In the genomic region with DNA sequence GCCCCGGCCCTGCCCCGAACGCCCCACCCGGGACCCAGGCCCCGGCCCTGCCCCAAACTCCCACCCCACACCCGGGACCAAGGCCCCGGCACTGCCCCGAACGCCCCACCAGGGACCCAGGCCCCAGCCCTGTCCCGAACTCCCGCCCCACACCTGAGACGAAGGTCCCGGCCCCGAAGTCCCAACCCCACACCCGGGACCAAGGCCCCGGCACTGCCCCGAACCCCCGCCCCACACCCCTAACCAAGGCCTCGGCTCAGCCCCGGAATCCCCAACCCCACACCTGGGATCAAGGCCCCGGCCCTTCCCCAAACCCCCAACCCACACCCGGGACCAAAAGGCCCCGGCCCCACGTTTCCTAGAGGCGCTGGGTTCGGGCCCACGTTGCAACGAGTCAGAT, we compare ENCODE assay signal across 8 cellular contexts. TPM values are rescaled to one million over a fixed set of nuclear protein-coding genes. Genes with fewer than 3 reads are reported as not detected.
DNase-seq lines count a peak whose midpoint lies in the region; TF ChIP-seq lines count a peak whose summit lies in the region.

No MANE protein-coding gene starts in this region.

- H3K27me3 ChIP-seq in prostate gland (replicated peaks; ENCODE audit: insufficient read depth) = no peaks in the 10 kb centered on the region

- no peaks in the 10 kb centered on the region for H3K4me1 ChIP-seq in prostate gland (replicated peaks)

- no peaks in the 10 kb centered on the region for H3K36me3 ChIP-seq in prostate gland

- WGBS in prostate gland = 93% methylated on average over 22 of the region's 28 CpGs

- peak overlapping the region; percentile 44 for H3K4me3 Mint-ChIP-seq in Calu3 (ENCODE audit: low read depth, unreplicated experiment)
- peak overlapping the region; percentile 89 for H3K4me3 Mint-ChIP-seq in endothelial cell (ENCODE audit: unreplicated experiment)

- H3K9me3 Mint-ChIP-seq in Calu3 (ENCODE audit: low read depth, unreplicated experiment) (no peaks in the 10 kb centered on the region), endothelial cell (ENCODE audit: unreplicated experiment) (no peaks in the 10 kb centered on the region)

- DNase-seq in Calu3 = no peak
- DNase-seq in RWPE1 (ENCODE audit: low spot score) = no peak
- peak; percentile 31 for DNase-seq in endothelial cell (ENCODE audit: low spot score)
- no peak for DNase-seq in prostate gland (ENCODE audit: low spot score)
- no peak for DNase-seq in NCI-H345 treated with DMSO at 0.1 percent for 48 hours (lab: John Stamatoyannopoulos, UW; ENCODE audit: unreplicated experiment)
- no peak for DNase-seq in NCI-H1417 (lab: John Stamatoyannopoulos, UW)
- DNase-seq in NAMALWA (ENCODE audit: low spot score) = no peak
- DNase-seq in GM13977 (ENCODE audit: low spot score) = no peak

- H3K27me3 Mint-ChIP-seq in Calu3 (ENCODE audit: unreplicated experiment) (no peaks in the 10 kb centered on the region), endothelial cell (ENCODE audit: unreplicated experiment) (peaks cover 20% of the 10 kb centered on the region)

- no TSS peak for BruUV-seq in Calu3 (replicated peaks; lab: Mats Ljungman, UMichigan)

- TF ChIP-seq POLR2A in prostate gland (IDR thresholded peaks at IDR 0.05) = no peak

- TF ChIP-seq CTCF in Calu3 (IDR thresholded peaks at IDR 0.05; ENCODE audit: unreplicated experiment) (no peak), RWPE1 (conservative IDR thresholded peaks at IDR 0.05; ENCODE audit: low read depth) (no peak), endothelial cell (IDR thresholded peaks at IDR 0.05; ENCODE audit: unreplicated experiment) (no peak), prostate gland (IDR thresholded peaks at IDR 0.05) (no peak), GM13977 (IDR thresholded peaks at IDR 0.05; ENCODE audit: extremely low read depth, insufficient read depth, missing control alignments) (no peak)

- H3K27ac Mint-ChIP-seq in Calu3 (ENCODE audit: unreplicated experiment) (peak overlapping the region; percentile 63), endothelial cell (ENCODE audit: unreplicated experiment) (peak overlapping the region; percentile 83)

- POLR2A ChIA-PET in RWPE1 (lab: Yijun Ruan, JAX; ENCODE audit: low non-redundant PET) = no interaction called here

- intact Hi-C loops in Calu3 (cut with micrococcal nuclease; ENCODE audit: unreplicated experiment) = no loop called here
- intact Hi-C loops in prostate gland (cut with DNase I) = loop anchor here (5.0 kb wide), 2 partner anchors 55 to 115 kb away; a partner anchor contains a TSS

- peak overlapping the region; percentile 80 to 82 for H3K4me3 ChIP-seq in prostate gland

- H3K27ac ChIP-seq in RWPE1 (peak overlapping the region; percentile 51), prostate gland (peak overlapping the region; percentile 91 to 97)

- in situ Hi-C loops in GM13977 (cut with MboI; ENCODE audit: low pct_unique_long_range_greater_than_20kb, low sequenced_read_pairs, unreplicated experiment) = no loop called here

- H3K36me3 Mint-ChIP-seq in Calu3 (ENCODE audit: insufficient read depth, unreplicated experiment) (peaks cover 52% of the 10 kb centered on the region), endothelial cell (ENCODE audit: low read depth, unreplicated experiment) (peaks cover 15% of the 10 kb centered on the region)

- H3K4me1 Mint-ChIP-seq in Calu3 (ENCODE audit: low read depth, unreplicated experiment) (peaks cover 8% of the 10 kb centered on the region), endothelial cell (ENCODE audit: unreplicated experiment) (peaks cover 29% of the 10 kb centered on the region)

- CTCF ChIA-PET in Calu3 (lab: Charles Lee) (interaction anchor here (0.6 kb wide), 1 partner anchor 8 kb away, joined by 12 read pairs; no protein-coding TSS in a partner anchor), RWPE1 (lab: Yijun Ruan, JAX) (no interaction called here)

- no peaks in the 10 kb centered on the region for H3K9me3 ChIP-seq in prostate gland

RNA-seq across cellular contexts. Expression of a gene that starts 1.1 kb away (rescaled TPM):
- total RNA-seq in Calu3 (2022) (181 and 183 TPM in 2 replicates), endothelial cell (ENCODE audit: unreplicated experiment) (91.8 TPM), prostate gland (10 to 100 TPM; 51.9 to 95.4 TPM)

RNA-seq across cellular contexts. Expression of a gene that starts 55.6 kb away (rescaled TPM):
- total RNA-seq in Calu3 (2022) (123 and 128 TPM in 2 replicates), endothelial cell (ENCODE audit: unreplicated experiment) (46.2 TPM), prostate gland (10 to 100 TPM; 15.6 to 39.9 TPM)
